In the genomic region with DNA sequence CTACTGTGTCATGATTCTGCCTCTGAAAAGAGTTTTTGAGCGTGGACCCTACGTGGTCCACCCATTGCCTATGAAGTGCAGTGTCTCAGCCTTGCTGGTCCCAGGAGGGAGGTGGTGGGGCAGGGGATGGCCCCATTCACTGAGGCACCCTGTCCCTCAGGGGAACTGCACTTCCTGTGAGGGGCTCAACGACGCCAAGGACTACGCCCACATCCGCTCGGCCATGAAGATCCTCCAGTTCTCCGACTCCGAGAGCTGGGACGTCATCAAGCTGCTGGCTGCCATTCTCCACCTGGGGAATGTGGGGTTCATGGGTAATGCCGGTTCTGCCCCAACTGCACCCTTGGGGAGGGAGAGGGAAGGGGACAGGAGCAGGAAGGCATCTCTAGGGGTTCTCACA, we compare ENCODE assay signal across 16 cellular contexts.
DNase-seq lines count a peak whose midpoint lies in the region; ATAC-seq and TF ChIP-seq lines count a peak whose summit lies in the region.
"Had no signal": no experiment of that assay in that cellular context is flagged by ENCODE, and none has a peak within 500 bp of the region (broad histone marks: within the 10 kb centered on the region; RNA-seq: fewer than 3 reads in every experiment).

No MANE protein-coding gene starts in this region.

- peak; percentile 66 for ATAC-seq in HG03108 (IDR thresholded peaks at IDR 0.05; ENCODE audit: unreplicated experiment)
- ATAC-seq: psoas muscle had no signal

- H3K4me3 ChIP-seq in GM12865 (ENCODE audit: low read depth, low read length) = no peak overlapping the region
- H3K4me3 ChIP-seq: psoas muscle, SJSA1 had no signal

- peak; percentile 20 for DNase-seq in GM12865 (ENCODE audit: low read depth)
- DNase-seq in GM19238 (ENCODE audit: insufficient read length, low spot score) = peak; percentile 41
- peak; percentile 72 for DNase-seq in germinal center (ENCODE audit: low spot score)
- DNase-seq in UCSD-AML1 (lab: John Stamatoyannopoulos, UW; ENCODE audit: unreplicated experiment) = no peak
- no peak for DNase-seq in KBM-7
- DNase-seq in inferior parietal cortex (ENCODE audit: extremely low spot score) = no peak
- DNase-seq in SKM-1 treated with dmso at 0.1 percent for 144 hours (lab: John Stamatoyannopoulos, UW; ENCODE audit: unreplicated experiment) = no peak
- DNase-seq: activated naive CD8-positive, alpha-beta T cell treated with anti-CD3 and anti-CD28 coated beads for 36 hours; BE2C; central memory CD4-positive, alpha-beta T cell; DND-41; HFFc6; NCI-H2107 had no signal

- no peak for TF ChIP-seq CTCF in GM12865 (IDR thresholded peaks at IDR 0.05; ENCODE audit: insufficient read depth, low read depth, low read length, missing control alignments)

- in situ Hi-C loops in KBM-7 (cut with MboI; ENCODE audit: low pct_unique_long_range_greater_than_20kb, low sequenced_read_pairs) = no loop called here

Comparison
In these comparisons a context has a peak if more than half of its experiments do, and no peak if none do; other contexts are left out.
1. DNase-seq: peak in GM12865 (single experiment), GM19238 (single experiment) and germinal center (single experiment); none in UCSD-AML1 (single experiment), KBM-7 (single experiment), inferior parietal cortex (single experiment) and SKM-1 treated with dmso at 0.1 percent for 144 hours (single experiment).